9 cellular contexts compared by ENCODE assay signal in genomic region chr3:4982773-4983738, GRCh38. TPM values are rescaled to one million over a fixed set of nuclear protein-coding genes. Genes with fewer than 3 reads are reported as not detected.
A peak's percentile ranks its signal among the peaks of the same experiment; 100 is the strongest.
DNase-seq lines count a peak whose midpoint lies in the region; ATAC-seq, FAIRE-seq and TF ChIP-seq lines count a peak whose summit lies in the region.
"Had no signal": no experiment of that assay in that cellular context is flagged by ENCODE, and none has a peak within 500 bp of the region (broad histone marks: within the 10 kb centered on the region; RNA-seq: fewer than 3 reads in every experiment).

No MANE protein-coding gene starts in this region.

- peaks cover 0 to 29% (median 0%) of the 10 kb centered on the region in 11 experiments; a peak in 6 of 22 replicates for H3K27me3 ChIP-seq in BLaER1 treated with 17β-estradiol and CSF1 and Interleukin-3, amounts not matched to agents 10 nM and 100 nM
- peaks cover 60% of the 10 kb centered on the region for H3K27me3 ChIP-seq in OCI-LY3 (ENCODE audit: low read depth, low read length)

- no peak for FAIRE-seq in D721Med (lab: Jason Lieb, UNC)

- peaks cover 59 to 84% (median 75%) of the 10 kb centered on the region in 10 experiments for H3K4me1 ChIP-seq in BLaER1 treated with 17β-estradiol and CSF1 and Interleukin-3, amounts not matched to agents 10 nM and 100 nM
- H3K4me1 ChIP-seq in OCI-LY3 (ENCODE audit: low read length): peaks cover 65% of the 10 kb centered on the region

- H3K27ac Mint-ChIP-seq in natural killer cell: peak overlapping the region; percentile 98 to 100

- H3K9ac ChIP-seq in BLaER1 treated with 17β-estradiol and CSF1 and Interleukin-3, amounts not matched to agents 10 nM and 100 nM: peak overlapping the region; percentile 7 to 98 (median 71); a peak in 21 of 22 replicates
- H3K9ac ChIP-seq in OCI-LY3 (ENCODE audit: low read length): peak overlapping the region; percentile 46

- peak overlapping the region; percentile 93 to 99 (median 96) for H3K4me2 ChIP-seq in BLaER1 treated with 17β-estradiol and CSF1 and Interleukin-3, amounts not matched to agents 10 nM and 100 nM
- H3K4me2 ChIP-seq in OCI-LY3 (ENCODE audit: low read length): peak overlapping the region; percentile 92

- peaks cover 46 to 60% (median 56%) of the 10 kb centered on the region in 11 experiments for H4K20me1 ChIP-seq in BLaER1 treated with 17β-estradiol and CSF1 and Interleukin-3, amounts not matched to agents 10 nM and 100 nM
- H4K20me1 ChIP-seq in OCI-LY3 (ENCODE audit: insufficient read depth, low read length): peaks cover 11% of the 10 kb centered on the region; the same call in 1 of the 2 replicates

- H3K79me2 ChIP-seq in OCI-LY3 (ENCODE audit: low read length): peaks cover 4% of the 10 kb centered on the region; the same call in 1 of the 2 replicates

- H3K4me3 ChIP-seq in BLaER1 treated with 17β-estradiol and CSF1 and Interleukin-3, amounts not matched to agents 10 nM and 100 nM: peak overlapping the region; percentile 37 to 98 (median 90)
- H3K4me3 ChIP-seq in OCI-LY3 (ENCODE audit: low read length): peak overlapping the region; percentile 66

- H2AFZ ChIP-seq in OCI-LY3 (ENCODE audit: low read depth, low read length): no peak overlapping the region

- DNase-seq in natural killer cell: no peak
- no peak for DNase-seq in activated effector memory CD4-positive, alpha-beta T cell treated with Interleukin-2 at 50 U/mL for 16 hours
- DNase-seq in D721Med (ENCODE audit: insufficient read length, low spot score): no peak
- no peak for DNase-seq in cerebellar nuclear complex (lab: John Stamatoyannopoulos, UW)
- DNase-seq: NCI-H146 had no signal

- peak overlapping the region; percentile 99 for H3K4me3 Mint-ChIP-seq in natural killer cell

- intact Hi-C loops in natural killer cell (cut with micrococcal nuclease): loop anchor here (5.0 to 10.0 kb wide), 2 partner anchors 69 to 628 kb away; no protein-coding TSS in a partner anchor

- no peaks in the 10 kb centered on the region for H3K9me3 Mint-ChIP-seq in natural killer cell

- H3K27me3 Mint-ChIP-seq in natural killer cell (ENCODE audit: low read depth in 2 of 2): no peaks in the 10 kb centered on the region

- peak overlapping the region; percentile 20 to 72 (median 66); a peak in 21 of 22 replicates for H3K27ac ChIP-seq in BLaER1 treated with 17β-estradiol and CSF1 and Interleukin-3, amounts not matched to agents 10 nM and 100 nM
- H3K27ac ChIP-seq in OCI-LY3 (ENCODE audit: low read length): peak overlapping the region; percentile 85
- H3K27ac ChIP-seq in cingulate gyrus (ENCODE audit: low read depth, low read length): peak overlapping the region; percentile 85

- TF ChIP-seq CTCF in OCI-LY3 (IDR thresholded peaks at IDR 0.05; ENCODE audit: low read depth, low read length) (no peak), natural killer cell (IDR thresholded peaks at IDR 0.05) (no peak), D721Med (IDR thresholded peaks at IDR 0.05; ENCODE audit: insufficient read depth, missing control alignments) (no peak)

- H3K36me3 Mint-ChIP-seq in natural killer cell: peaks cover 39% of the 10 kb centered on the region

- H3K9me3 ChIP-seq in BLaER1 treated with 17β-estradiol and CSF1 and Interleukin-3, amounts not matched to agents 10 nM and 100 nM (replicated peaks in 1 of 11): no peaks in the 10 kb centered on the region
- H3K9me3 ChIP-seq in OCI-LY3 (ENCODE audit: insufficient read depth, low read length): no peaks in the 10 kb centered on the region

- peaks cover 70 to 73% of the 10 kb centered on the region in 2 donors for H3K4me1 Mint-ChIP-seq in natural killer cell

- H3K36me3 ChIP-seq in BLaER1 treated with 17β-estradiol and CSF1 and Interleukin-3, amounts not matched to agents 10 nM and 100 nM: peaks cover 5 to 49% (median 24%) of the 10 kb centered on the region in 11 experiments; a peak in 20 of 22 replicates
- peaks cover 45% of the 10 kb centered on the region for H3K36me3 ChIP-seq in OCI-LY3 (replicated peaks; ENCODE audit: low read depth, low read length)

- ATAC-seq in natural killer cell: no peak
- no peak for ATAC-seq in HG03095 (IDR thresholded peaks at IDR 0.05; ENCODE audit: unreplicated experiment)

RNA-seq across cellular contexts. Expression of gene BHLHE40, which starts 3.8 kb away (rescaled TPM):
- total RNA-seq in natural killer cell: 100 to 1,000 TPM; 512 to 725 (median 719) TPM
